Comparison of ENCODE assay signal across 27 cellular contexts in genomic region chr15:47685141-47685870, GRCh38. TPM values are rescaled to one million over a fixed set of nuclear protein-coding genes. Genes with fewer than 3 reads are reported as not detected.
DNase-seq lines count a peak whose midpoint lies in the region; TF ChIP-seq lines count a peak whose summit lies in the region.
"Had no signal": no experiment of that assay in that cellular context is flagged by ENCODE, and none has a peak within 500 bp of the region (broad histone marks: within the 10 kb centered on the region; RNA-seq: fewer than 3 reads in every experiment).

No MANE protein-coding gene starts in this region.

- no peak overlapping the region for H3K27ac ChIP-seq in WERI-Rb-1
- H3K27ac ChIP-seq: colonic mucosa, epithelial cell of prostate, left ventricle myocardium inferior, right atrium auricular region, SJCRH30, vagina had no signal

- H3K9me3 ChIP-seq in WERI-Rb-1 (ENCODE audit: severe bottlenecking): no peaks in the 10 kb centered on the region
- H3K9me3 ChIP-seq: colonic mucosa, left ventricle myocardium inferior, right atrium auricular region, SJCRH30, vagina had no signal

- peaks cover 31% of the 10 kb centered on the region for H3K4me1 Mint-ChIP-seq in HFFc6 (ENCODE audit: low read depth)
- H3K4me1 Mint-ChIP-seq in activated naive CD4-positive, alpha-beta T cell treated with anti-CD3 and anti-CD28 coated beads, Interleukin-2, amount 10 ng/mL, durations not matched to agents 7 days and 5 days: no peaks in the 10 kb centered on the region
- no peaks in the 10 kb centered on the region for H3K4me1 Mint-ChIP-seq in type B pancreatic cell (ENCODE audit: unreplicated experiment)
- H3K4me1 Mint-ChIP-seq: activated naive CD4-positive, alpha-beta T cell treated with anti-CD3 and anti-CD28 coated beads, Interleukin-2, amount 50 U/mL, for 24 hours; CD8-positive, alpha-beta memory T cell; T-helper 17 cell had no signal

- no peak for TF ChIP-seq CTCF in HFFc6 (IDR thresholded peaks at IDR 0.05)
- peak; percentile 38 for TF ChIP-seq CTCF in WERI-Rb-1 (IDR thresholded peaks at IDR 0.05; ENCODE audit: low read depth, low read length)
- no peak for TF ChIP-seq CTCF in foreskin fibroblast (IDR thresholded peaks at IDR 0.05; ENCODE audit: low read depth, low read length)
- no peak for TF ChIP-seq CTCF in type B pancreatic cell (conservative IDR thresholded peaks at IDR 0.05)

- CTCF ChIA-PET in activated naive CD4-positive, alpha-beta T cell treated with anti-CD3 and anti-CD28 coated beads, Interleukin-2, amount 10 ng/mL, durations not matched to agents 7 days and 5 days (lab: Charles Lee): interaction anchor here (0.8 kb wide), 1 partner anchor 8 kb away, joined by 3 read pairs; no protein-coding TSS in a partner anchor

- H3K4me3 ChIP-seq in WERI-Rb-1 (ENCODE audit: low read depth, low read length) (no peak overlapping the region), foreskin fibroblast (ENCODE audit: low read depth in 1 of 2, low read length in 2 of 2) (no peak overlapping the region)
- H3K4me3 ChIP-seq: colonic mucosa, left ventricle myocardium inferior, right atrium auricular region, SJCRH30, vagina had no signal

- H3K4me3 Mint-ChIP-seq in HFFc6: no peak overlapping the region
- no peak overlapping the region for H3K4me3 Mint-ChIP-seq in activated naive CD4-positive, alpha-beta T cell treated with anti-CD3 and anti-CD28 coated beads, Interleukin-2, amount 10 ng/mL, durations not matched to agents 7 days and 5 days
- no peak overlapping the region for H3K4me3 Mint-ChIP-seq in type B pancreatic cell
- H3K4me3 Mint-ChIP-seq: activated CD8-positive, alpha-beta T cell treated with anti-CD3 and anti-CD28 coated beads, Interleukin-2, amount 10 ng/mL, durations not matched to agents 7 days and 5 days; activated naive CD4-positive, alpha-beta T cell treated with anti-CD3 and anti-CD28 coated beads, Interleukin-2, amount 50 U/mL, for 24 hours; activated T-cell treated with anti-CD3 and anti-CD28 coated beads, Interleukin-2, amount 50 U/mL, for 4 hours; CD8-positive, alpha-beta memory T cell; T-helper 17 cell had no signal

- H3K27ac Mint-ChIP-seq in HFFc6 (no peak overlapping the region), type B pancreatic cell (no peak overlapping the region)
- no peak overlapping the region for H3K27ac Mint-ChIP-seq in activated naive CD4-positive, alpha-beta T cell treated with anti-CD3 and anti-CD28 coated beads, Interleukin-2, amount 10 ng/mL, durations not matched to agents 7 days and 5 days
- H3K27ac Mint-ChIP-seq: activated CD8-positive, alpha-beta T cell treated with anti-CD3 and anti-CD28 coated beads, Interleukin-2, amount 10 ng/mL, durations not matched to agents 7 days and 5 days; activated naive CD4-positive, alpha-beta T cell treated with anti-CD3 and anti-CD28 coated beads, Interleukin-2, amount 50 U/mL, for 24 hours; CD8-positive, alpha-beta memory T cell; T-helper 17 cell had no signal

- H3K27me3 ChIP-seq in WERI-Rb-1 (ENCODE audit: insufficient read depth, low read depth, severe bottlenecking): no peaks in the 10 kb centered on the region
- H3K27me3 ChIP-seq: colonic mucosa, right atrium auricular region, SJCRH30, vagina had no signal

- no peaks in the 10 kb centered on the region for H3K36me3 ChIP-seq in WERI-Rb-1
- H3K36me3 ChIP-seq: colonic mucosa, left ventricle myocardium inferior, right atrium auricular region, SJCRH30, vagina had no signal

- H3K36me3 Mint-ChIP-seq in HFFc6 (ENCODE audit: low read depth) (no peaks in the 10 kb centered on the region), type B pancreatic cell (no peaks in the 10 kb centered on the region)
- no peaks in the 10 kb centered on the region for H3K36me3 Mint-ChIP-seq in activated naive CD4-positive, alpha-beta T cell treated with anti-CD3 and anti-CD28 coated beads, Interleukin-2, amount 10 ng/mL, durations not matched to agents 7 days and 5 days
- H3K36me3 Mint-ChIP-seq: activated naive CD4-positive, alpha-beta T cell treated with anti-CD3 and anti-CD28 coated beads, Interleukin-2, amount 50 U/mL, for 24 hours; CD8-positive, alpha-beta memory T cell had no signal

- H3K27me3 Mint-ChIP-seq in HFFc6 (ENCODE audit: insufficient read depth) (peaks cover 2% of the 10 kb centered on the region; the same call in 1 of the 2 replicates), type B pancreatic cell (no peaks in the 10 kb centered on the region)
- H3K27me3 Mint-ChIP-seq in activated naive CD4-positive, alpha-beta T cell treated with anti-CD3 and anti-CD28 coated beads, Interleukin-2, amount 10 ng/mL, durations not matched to agents 7 days and 5 days: no peaks in the 10 kb centered on the region
- H3K27me3 Mint-ChIP-seq: activated naive CD4-positive, alpha-beta T cell treated with anti-CD3 and anti-CD28 coated beads, Interleukin-2, amount 50 U/mL, for 24 hours; CD8-positive, alpha-beta memory T cell; T-helper 17 cell had no signal

- H3K9me3 Mint-ChIP-seq in HFFc6 (no peaks in the 10 kb centered on the region; the same call in 1 of the 2 replicates), type B pancreatic cell (no peaks in the 10 kb centered on the region)
- no peaks in the 10 kb centered on the region for H3K9me3 Mint-ChIP-seq in activated naive CD4-positive, alpha-beta T cell treated with anti-CD3 and anti-CD28 coated beads, Interleukin-2, amount 10 ng/mL, durations not matched to agents 7 days and 5 days
- H3K9me3 Mint-ChIP-seq: activated naive CD4-positive, alpha-beta T cell treated with anti-CD3 and anti-CD28 coated beads, Interleukin-2, amount 50 U/mL, for 24 hours; activated T-cell treated with anti-CD3 and anti-CD28 coated beads, Interleukin-2, amount 50 U/mL, for 4 hours had no signal

- DNase-seq in AG20443 (ENCODE audit: low spot score) (peak; percentile 50), HFFc6 (peak; percentile 63), WERI-Rb-1 (no peak), foreskin fibroblast (peak; percentile 60 to 88), NCI-H510A (lab: John Stamatoyannopoulos, UW) (no peak), iPS-NIHi7 (ENCODE audit: extremely low spot score) (no peak), type B pancreatic cell (ENCODE audit: extremely low spot score, unreplicated experiment) (no peak)
- no peak for DNase-seq in activated naive CD4-positive, alpha-beta T cell treated with anti-CD3 and anti-CD28 coated beads, Interleukin-2, amount 10 ng/mL, durations not matched to agents 7 days and 5 days
- DNase-seq: ACHN; activated CD8-positive, alpha-beta T cell treated with anti-CD3 and anti-CD28 coated beads, Interleukin-2, amount 10 ng/mL, durations not matched to agents 7 days and 5 days; activated T-cell treated with anti-CD3 and anti-CD28 coated beads, Interleukin-2, amount 50 U/mL, for 4 hours; CD8-positive, alpha-beta memory T cell; colonic mucosa; DMS79 treated with DMSO at 0.1 percent for 48 hours; Kasumi-1; left ventricle myocardium inferior; NCI-H1105; NCI-H2081 treated with DMSO at 0.1 percent for 48 hours; nucleus accumbens; OCI-M1; SJCRH30; substantia nigra; T-helper 17 cell had no signal

RNA-seq across cellular contexts. Expression of gene SEMA6D, which starts 32.0 kb away (rescaled TPM):
- 1 to 10 TPM; 1.4 to 2.8 (median 2.4) TPM for total RNA-seq in HFFc6 (2021; fragmentation: NEBNext Ultra II Directional; extraction: Animal tissue kit (Norgen Biotek cat#: 25700))
- 11.3 and 22.2 TPM in 2 replicates for total RNA-seq in type B pancreatic cell (ENCODE audit: low replicate concordance)
- total RNA-seq: activated CD8-positive, alpha-beta T cell treated with anti-CD3 and anti-CD28 coated beads, Interleukin-2, amount 10 ng/mL, durations not matched to agents 7 days and 5 days; activated T-cell treated with anti-CD3 and anti-CD28 coated beads, Interleukin-2, amount 50 U/mL, for 4 hours; CD8-positive, alpha-beta memory T cell; T-helper 17 cell had no signal

Comparison
In these comparisons a context has a peak if more than half of its experiments do, and no peak if none do; other contexts are left out.
1. DNase-seq: peak in AG20443 (single experiment), HFFc6 (single experiment) and foreskin fibroblast (2 of 2); none in WERI-Rb-1 (single experiment), activated naive CD4-positive, alpha-beta T cell treated with anti-CD3 and anti-CD28 coated beads, Interleukin-2, amount 10 ng/mL, durations not matched to agents 7 days and 5 days (single experiment), NCI-H510A (single experiment), iPS-NIHi7 (single experiment) and type B pancreatic cell (single experiment).